In the genomic region with DNA sequence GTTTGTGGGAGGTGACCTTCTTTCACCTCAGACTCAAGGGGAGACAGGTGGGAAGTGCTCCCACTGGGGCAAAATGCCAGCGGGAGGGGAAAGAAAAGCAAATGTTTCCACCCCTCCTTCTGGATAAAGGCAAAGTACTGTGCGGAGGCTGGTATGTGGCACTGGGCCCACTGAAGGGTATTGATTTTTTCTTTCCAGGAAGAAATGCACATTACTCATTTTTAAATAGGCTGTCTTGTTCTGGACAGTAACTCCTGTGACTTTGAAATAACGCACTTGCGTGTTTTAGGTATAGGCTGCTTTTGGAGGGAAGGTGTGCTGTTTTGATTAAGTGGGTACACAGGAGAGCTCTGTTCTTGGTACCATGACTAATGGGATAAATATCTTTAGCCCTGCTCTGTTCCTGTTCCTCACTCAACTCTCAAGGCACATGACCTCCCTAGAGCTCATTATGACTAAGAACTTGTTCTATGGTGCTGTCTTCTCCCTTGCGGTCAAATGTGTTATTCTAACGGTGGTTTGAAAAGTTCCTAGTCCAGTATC, we compare ENCODE assay signal across 9 cellular contexts. TPM values are rescaled to one million over a fixed set of nuclear protein-coding genes. Genes with fewer than 3 reads are reported as not detected.
DNase-seq lines count a peak whose midpoint lies in the region; ATAC-seq lines count a peak whose summit lies in the region.
"Had no signal": no experiment of that assay in that cellular context is flagged by ENCODE, and none has a peak within 500 bp of the region (broad histone marks: within the 10 kb centered on the region; RNA-seq: fewer than 3 reads in every experiment).

No MANE protein-coding gene starts in this region.

- DNase-seq in Daoy (ENCODE audit: low read depth) (peak; percentile 78), RKO (ENCODE audit: low spot score) (peak; percentile 16), kidney glomerular epithelial cell (lab: John Stamatoyannopoulos, UW) (peak; percentile 75), T1000 (lab: John Stamatoyannopoulos, UW) (no peak), NCI-H128 (lab: John Stamatoyannopoulos, UW; ENCODE audit: unreplicated experiment) (no peak)
- no peak for DNase-seq in stimulated activated naive CD4-positive, alpha-beta T cell (lab: John Stamatoyannopoulos, UW)
- DNase-seq: activated naive CD4-positive, alpha-beta T cell treated with anti-CD3 and anti-CD28 coated beads, Interleukin-2, amount 50 U/mL, for 16 hours had no signal

- ATAC-seq in HG03342 (IDR thresholded peaks at IDR 0.05; ENCODE audit: unreplicated experiment) = peak; percentile 85
- no peak for ATAC-seq in HG02642 (IDR thresholded peaks at IDR 0.05; ENCODE audit: poor library complexity, unreplicated experiment)

RNA-seq across cellular contexts. Expression of a gene that starts 40.7 kb away (rescaled TPM):
- 5.2 and 5.5 TPM in 2 replicates for total RNA-seq in Daoy (2014; rRNA removed; shearing (Covaris generic))

RNA-seq across cellular contexts. Expression of a gene that starts 40.8 kb away (rescaled TPM):
- not detected in 2 replicates for total RNA-seq in Daoy (2014; rRNA removed; shearing (Covaris generic))

RNA-seq across cellular contexts. Expression of a gene that starts 57.0 kb away (rescaled TPM):
- total RNA-seq in Daoy (2014; rRNA removed; shearing (Covaris generic)) = 0.03 and 0.11 TPM in 2 replicates

Comparison
In these comparisons a context has a peak if more than half of its experiments do, and no peak if none do; other contexts are left out.
1. DNase-seq: peak in Daoy (single experiment), RKO (single experiment) and kidney glomerular epithelial cell (single experiment); none in T1000 (single experiment), NCI-H128 (single experiment) and stimulated activated naive CD4-positive, alpha-beta T cell (0 of 6).